In genomic region chr9:136930014-136930413, GRCh38 we compare ENCODE assay signal across 22 cellular contexts. TPM values are rescaled to one million over a fixed set of nuclear protein-coding genes. Genes with fewer than 3 reads are reported as not detected.
DNase-seq lines count a peak whose midpoint lies in the region; ATAC-seq and TF ChIP-seq lines count a peak whose summit lies in the region.
"Had no signal": no experiment of that assay in that cellular context is flagged by ENCODE, and none has a peak within 500 bp of the region (broad histone marks: within the 10 kb centered on the region; RNA-seq: fewer than 3 reads in every experiment).

No MANE protein-coding gene starts in this region.

- H3K4me1 Mint-ChIP-seq in activated CD4-positive, alpha-beta T cell treated with anti-CD3 and anti-CD28 coated beads for 36 hours, result peaks cover 17% of the 10 kb centered on the region
- peaks cover 13% of the 10 kb centered on the region for H3K4me1 Mint-ChIP-seq in activated CD4-positive, alpha-beta T cell treated with anti-CD3 and anti-CD28 coated beads, Interleukin-2, amount 10 ng/mL, durations not matched to agents 24 days and 14 days
- H3K4me1 Mint-ChIP-seq in endothelial cell (ENCODE audit: unreplicated experiment), result peaks cover 20% of the 10 kb centered on the region
- H3K4me1 Mint-ChIP-seq: B cell had no signal

- H3K27me3 Mint-ChIP-seq in activated CD4-positive, alpha-beta T cell treated with anti-CD3 and anti-CD28 coated beads for 36 hours, result no peaks in the 10 kb centered on the region
- H3K27me3 Mint-ChIP-seq in activated CD4-positive, alpha-beta T cell treated with anti-CD3 and anti-CD28 coated beads, Interleukin-2, amount 10 ng/mL, durations not matched to agents 24 days and 14 days, result no peaks in the 10 kb centered on the region
- peaks cover 3% of the 10 kb centered on the region for H3K27me3 Mint-ChIP-seq in endothelial cell (ENCODE audit: unreplicated experiment)
- H3K27me3 Mint-ChIP-seq: B cell; CD4-positive, CD25-positive, alpha-beta regulatory T cell; IgD-negative memory B cell had no signal

- H3K27ac ChIP-seq in heart left ventricle, result peak overlapping the region; percentile 44 to 96 (median 84)
- H3K27ac ChIP-seq in psoas muscle, result peak overlapping the region; percentile 98
- H3K27ac ChIP-seq: 22Rv1, PC-9 had no signal

- H3K4me3 ChIP-seq in heart left ventricle, result no peak overlapping the region
- no peak overlapping the region for H3K4me3 ChIP-seq in psoas muscle
- H3K4me3 ChIP-seq: PC-9 had no signal

- H3K36me3 ChIP-seq in heart left ventricle (peaks cover 0 to 22% (median 0%) of the 10 kb centered on the region in 9 donors), psoas muscle (ENCODE audit: insufficient read depth in 1 of 2, low read depth in 1 of 2) (peaks cover 0 to 21% of the 10 kb centered on the region in 2 donors)

- 82 to 86% (median 86%) methylated on average over 4 of the region's 4 CpGs for WGBS in heart left ventricle, 4 donors
- 74 to 81% (median 76%) methylated on average over 4 of the region's 4 CpGs for WGBS in psoas muscle, 3 donors

- H3K9me3 Mint-ChIP-seq in activated CD4-positive, alpha-beta T cell treated with anti-CD3 and anti-CD28 coated beads for 36 hours (ENCODE audit: low read depth), result no peaks in the 10 kb centered on the region
- no peaks in the 10 kb centered on the region for H3K9me3 Mint-ChIP-seq in activated CD4-positive, alpha-beta T cell treated with anti-CD3 and anti-CD28 coated beads, Interleukin-2, amount 10 ng/mL, durations not matched to agents 24 days and 14 days
- no peaks in the 10 kb centered on the region for H3K9me3 Mint-ChIP-seq in endothelial cell (ENCODE audit: unreplicated experiment)
- H3K9me3 Mint-ChIP-seq: CD4-positive, CD25-positive, alpha-beta regulatory T cell; IgD-negative memory B cell had no signal

- peaks cover 23% of the 10 kb centered on the region for H3K36me3 Mint-ChIP-seq in activated CD4-positive, alpha-beta T cell treated with anti-CD3 and anti-CD28 coated beads for 36 hours (ENCODE audit: low read depth)
- peaks cover 59% of the 10 kb centered on the region for H3K36me3 Mint-ChIP-seq in activated CD4-positive, alpha-beta T cell treated with anti-CD3 and anti-CD28 coated beads, Interleukin-2, amount 10 ng/mL, durations not matched to agents 24 days and 14 days (ENCODE audit: low read depth)
- H3K36me3 Mint-ChIP-seq in endothelial cell (ENCODE audit: low read depth, unreplicated experiment), result peaks cover 20% of the 10 kb centered on the region

- H3K4me3 Mint-ChIP-seq in activated CD4-positive, alpha-beta T cell treated with anti-CD3 and anti-CD28 coated beads for 36 hours, result no peak overlapping the region
- no peak overlapping the region for H3K4me3 Mint-ChIP-seq in activated CD4-positive, alpha-beta T cell treated with anti-CD3 and anti-CD28 coated beads, Interleukin-2, amount 10 ng/mL, durations not matched to agents 24 days and 14 days
- H3K4me3 Mint-ChIP-seq in endothelial cell (ENCODE audit: unreplicated experiment), result no peak overlapping the region
- H3K4me3 Mint-ChIP-seq: B cell; CD4-positive, CD25-positive, alpha-beta regulatory T cell; IgD-negative memory B cell had no signal

- POLR2A ChIA-PET in activated CD4-positive, alpha-beta T cell treated with anti-CD3 and anti-CD28 coated beads for 36 hours (lab: Charles Lee), result no interaction called here

- intact Hi-C loops in activated CD4-positive, alpha-beta T cell treated with anti-CD3 and anti-CD28 coated beads for 36 hours (cut with DNase I, micrococcal nuclease), result no loop called here
- intact Hi-C loops in activated CD4-positive, alpha-beta T cell treated with anti-CD3 and anti-CD28 coated beads, Interleukin-2, amount 10 ng/mL, durations not matched to agents 24 days and 14 days (cut with micrococcal nuclease), result no loop called here
- intact Hi-C loops in heart left ventricle (cut with DNase I), result loop anchor here in 2 of 10 donors (5.0 to 10.0 kb wide), 2 partner anchors 43 to 45 kb away; partner anchors contain the start of gene TRAF2 (in 2 of the 2)
- intact Hi-C loops in left cardiac atrium (cut with DNase I), result no loop called here
- intact Hi-C loops in psoas muscle (cut with DNase I), result no loop called here

- TF ChIP-seq CTCF in heart left ventricle (IDR thresholded peaks at IDR 0.05) (no peak), psoas muscle (IDR thresholded peaks at IDR 0.05) (no peak), endothelial cell (IDR thresholded peaks at IDR 0.05; ENCODE audit: unreplicated experiment) (no peak)

- no peaks in the 10 kb centered on the region for H3K27me3 ChIP-seq in heart left ventricle
- no peaks in the 10 kb centered on the region for H3K27me3 ChIP-seq in psoas muscle (ENCODE audit: insufficient read depth in 3 of 3, low read length in 2 of 3)

- H3K27ac Mint-ChIP-seq in activated CD4-positive, alpha-beta T cell treated with anti-CD3 and anti-CD28 coated beads for 36 hours, result peak overlapping the region; percentile 9
- no peak overlapping the region for H3K27ac Mint-ChIP-seq in activated CD4-positive, alpha-beta T cell treated with anti-CD3 and anti-CD28 coated beads, Interleukin-2, amount 10 ng/mL, durations not matched to agents 24 days and 14 days
- no peak overlapping the region for H3K27ac Mint-ChIP-seq in endothelial cell (ENCODE audit: unreplicated experiment)

- H3K4me1 ChIP-seq in heart left ventricle (peaks cover 11 to 52% (median 42%) of the 10 kb centered on the region in 12 donors), psoas muscle (peaks cover 54% of the 10 kb centered on the region)

- DNase-seq in activated CD4-positive, alpha-beta T cell treated with anti-CD3 and anti-CD28 coated beads for 36 hours, result no peak
- no peak for DNase-seq in activated CD4-positive, alpha-beta T cell treated with anti-CD3 and anti-CD28 coated beads, Interleukin-2, amount 10 ng/mL, durations not matched to agents 24 days and 14 days
- DNase-seq in heart left ventricle (no peak), left cardiac atrium (no peak), psoas muscle (no peak), endothelial cell (ENCODE audit: low spot score) (no peak), hepatic stellate cell (ENCODE audit: low spot score) (no peak)
- DNase-seq in activated CD4-positive, alpha-beta T cell treated with anti-CD3 and anti-CD28 coated beads, Interleukin-2, amount 50 U/mL, for 48 hours, result no peak
- DNase-seq: CD4-positive, CD25-positive, alpha-beta regulatory T cell; DMS79; H7; Kasumi-1; MM.1S; NCI-H1092 treated with DMSO at 0.1 percent for 48 hours; NCI-H2227 treated with DMSO at 0.1 percent for 48 hours; NCI-H524; PC-9 had no signal

- no peak for TF ChIP-seq POLR2A in heart left ventricle (IDR thresholded peaks at IDR 0.05)

- CTCF ChIA-PET in activated CD4-positive, alpha-beta T cell treated with anti-CD3 and anti-CD28 coated beads for 36 hours (lab: Charles Lee), result interaction anchor here (0.9 kb wide), 1 partner anchor 618 kb away, joined by 3 read pairs; no protein-coding TSS in a partner anchor

- no peak for ATAC-seq in activated CD4-positive, alpha-beta T cell treated with anti-CD3 and anti-CD28 coated beads for 36 hours
- ATAC-seq in heart left ventricle (peak in 3 of 4 donors; percentile 19 to 38 (median 25)), left cardiac atrium (no peak), psoas muscle (peak in 3 of 4 donors; percentile 41 to 52 (median 42))

- peaks cover 0 to 4% (median 0%) of the 10 kb centered on the region in 12 donors for H3K9me3 ChIP-seq in heart left ventricle
- H3K9me3 ChIP-seq in psoas muscle, result no peaks in the 10 kb centered on the region

RNA-seq across cellular contexts. Expression of gene FBXW5, which starts 14.5 kb away (rescaled TPM):
- 10 to 100 TPM; 54.4 to 66.4 TPM for total RNA-seq in activated CD4-positive, alpha-beta T cell treated with anti-CD3 and anti-CD28 coated beads for 36 hours
- total RNA-seq in activated CD4-positive, alpha-beta T cell treated with anti-CD3 and anti-CD28 coated beads, Interleukin-2, amount 10 ng/mL, durations not matched to agents 24 days and 14 days, result 92.7 and 93.6 TPM in 2 replicates
- total RNA-seq in heart left ventricle (100 to 1,000 TPM; 110 to 388 (median 147) TPM), left cardiac atrium (100 to 1,000 TPM in 1 of 2 donors, 10 to 100 TPM in 1; 98.4 to 130 TPM), psoas muscle (100 to 1,000 TPM; 135 to 236 (median 171) TPM), endothelial cell (ENCODE audit: unreplicated experiment) (100.0 TPM)
- polyA plus RNA-seq in heart left ventricle (100 to 1,000 TPM; 189 to 206 TPM), psoas muscle (100 to 1,000 TPM; 202 to 261 (median 213) TPM)

RNA-seq across cellular contexts. Expression of gene C8G, which starts 15.0 kb away (rescaled TPM):
- under 1 TPM in 1 of 2 experiments, not detected in 1; 0.77 TPM for total RNA-seq in activated CD4-positive, alpha-beta T cell treated with anti-CD3 and anti-CD28 coated beads for 36 hours
- total RNA-seq in activated CD4-positive, alpha-beta T cell treated with anti-CD3 and anti-CD28 coated beads, Interleukin-2, amount 10 ng/mL, durations not matched to agents 24 days and 14 days, result 0.69 and 1.7 TPM in 2 replicates
- 1 to 10 TPM in 7 of 9 donors, not detected in 2; 1.2 to 3.7 (median 1.5) TPM for total RNA-seq in heart left ventricle
- 1 to 10 TPM; 1.0 to 3.1 TPM for polyA plus RNA-seq in heart left ventricle
- 1 to 10 TPM in 1 of 2 donors, under 1 TPM in 1; 0.88 to 3.5 TPM for total RNA-seq in left cardiac atrium
- 1 to 10 TPM; 1.7 to 7.9 (median 5.9) TPM for total RNA-seq in psoas muscle
- 1 to 10 TPM; 3.4 to 6.0 (median 4.5) TPM for polyA plus RNA-seq in psoas muscle
- 1.1 TPM for total RNA-seq in endothelial cell (ENCODE audit: unreplicated experiment)
- total RNA-seq: H7 had no signal
- polyA plus RNA-seq: IgD-negative memory B cell had no signal

RNA-seq across cellular contexts. Expression of gene LCN12, which starts 22.1 kb away (rescaled TPM):
- total RNA-seq in activated CD4-positive, alpha-beta T cell treated with anti-CD3 and anti-CD28 coated beads for 36 hours, result 1 to 10 TPM; 1.1 to 1.5 TPM
- total RNA-seq in activated CD4-positive, alpha-beta T cell treated with anti-CD3 and anti-CD28 coated beads, Interleukin-2, amount 10 ng/mL, durations not matched to agents 24 days and 14 days, result 1.3 and 2.3 TPM in 2 replicates
- total RNA-seq in heart left ventricle, result 10 to 100 TPM in 2 of 9 donors, 1 to 10 TPM in 7; 1.9 to 23.7 (median 6.4) TPM
- polyA plus RNA-seq in heart left ventricle, result 1 to 10 TPM in 1 of 2 donors, under 1 TPM in 1; 0.46 to 3.9 TPM
- total RNA-seq in left cardiac atrium, result 10 to 100 TPM in 1 of 2 donors, 1 to 10 TPM in 1; 7.0 to 11.9 TPM
- 1 to 10 TPM in 1 of 4 donors, under 1 TPM in 2, not detected in 1; 0.38 to 1.5 (median 0.48) TPM for total RNA-seq in psoas muscle
- polyA plus RNA-seq in psoas muscle, result under 1 TPM; 0.06 to 0.17 (median 0.13) TPM
- 1.5 TPM for total RNA-seq in endothelial cell (ENCODE audit: unreplicated experiment)
- polyA plus RNA-seq: AG04450; CD4-positive, CD25-positive, alpha-beta regulatory T cell; IgD-negative memory B cell had no signal

RNA-seq across cellular contexts. Expression of gene TRAF2, which starts 43.7 kb away (rescaled TPM):
- total RNA-seq in activated CD4-positive, alpha-beta T cell treated with anti-CD3 and anti-CD28 coated beads for 36 hours, result 10 to 100 TPM; 37.4 to 46.2 TPM
- 61.6 and 66.6 TPM in 2 replicates for total RNA-seq in activated CD4-positive, alpha-beta T cell treated with anti-CD3 and anti-CD28 coated beads, Interleukin-2, amount 10 ng/mL, durations not matched to agents 24 days and 14 days
- total RNA-seq in heart left ventricle, result 10 to 100 TPM in 3 of 9 donors, 1 to 10 TPM in 6; 6.3 to 14.7 (median 9.1) TPM
- 10 to 100 TPM; 10.6 to 28.3 TPM for polyA plus RNA-seq in heart left ventricle
- total RNA-seq in left cardiac atrium, result 10 to 100 TPM in 1 of 2 donors, 1 to 10 TPM in 1; 8.8 to 11.8 TPM
- total RNA-seq in psoas muscle, result 10 to 100 TPM in 2 of 4 donors, 1 to 10 TPM in 2; 5.4 to 13.2 (median 9.4) TPM
- 10 to 100 TPM in 2 of 3 donors, 1 to 10 TPM in 1; 8.6 to 15.9 (median 11.1) TPM for polyA plus RNA-seq in psoas muscle
- 21.7 TPM for total RNA-seq in endothelial cell (ENCODE audit: unreplicated experiment)

RNA-seq across cellular contexts. Expression of gene PTGDS, which starts 47.3 kb away (rescaled TPM):
- not detected for total RNA-seq in activated CD4-positive, alpha-beta T cell treated with anti-CD3 and anti-CD28 coated beads for 36 hours
- total RNA-seq in activated CD4-positive, alpha-beta T cell treated with anti-CD3 and anti-CD28 coated beads, Interleukin-2, amount 10 ng/mL, durations not matched to agents 24 days and 14 days, result not detected in 2 replicates
- 1,000 to 10,000 TPM; 1,152 to 4,769 (median 3,109) TPM for total RNA-seq in heart left ventricle
- 1,000 to 10,000 TPM; 2,982 to 5,295 TPM for polyA plus RNA-seq in heart left ventricle
- 1,000 to 10,000 TPM; 3,329 to 4,014 TPM for total RNA-seq in left cardiac atrium
- 100 to 1,000 TPM in 1 of 4 donors, 10 to 100 TPM in 3; 23.3 to 130 (median 74.3) TPM for total RNA-seq in psoas muscle
- 10 to 100 TPM; 29.9 to 37.9 (median 37.8) TPM for polyA plus RNA-seq in psoas muscle
- total RNA-seq in endothelial cell (ENCODE audit: unreplicated experiment), result not detected
- total RNA-seq: B cell, HT-29 had no signal
- polyA plus RNA-seq: IgD-negative memory B cell had no signal

Comparison
In these comparisons a context has a peak if more than half of its experiments do, and no peak if none do; other contexts are left out.
1. ATAC-seq: peak in heart left ventricle (3 of 4) and psoas muscle (3 of 4); none in activated CD4-positive, alpha-beta T cell treated with anti-CD3 and anti-CD28 coated beads for 36 hours (single experiment) and left cardiac atrium (0 of 2).